11 cellular contexts compared by ENCODE assay signal in the genomic region with DNA sequence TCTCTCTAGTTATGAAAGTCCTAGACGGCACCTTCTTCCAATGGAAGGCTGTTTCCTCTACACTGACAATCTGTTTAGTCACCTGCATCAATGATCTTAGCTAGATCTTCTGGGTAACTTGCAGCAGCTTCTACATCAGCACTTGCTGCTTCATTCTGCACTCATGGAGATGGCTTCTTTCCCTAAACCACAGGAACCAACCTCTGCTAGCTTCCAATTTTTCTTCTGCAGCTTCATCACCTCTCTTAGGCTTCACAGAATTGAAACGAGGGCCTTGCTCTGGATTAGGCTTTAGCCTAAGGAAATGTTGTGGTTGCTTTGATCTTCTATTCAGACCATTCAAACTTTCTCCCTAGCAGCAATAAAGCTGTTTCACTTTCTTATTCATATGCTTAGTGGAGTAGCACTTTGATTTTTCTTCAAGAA. TPM values are rescaled to one million over a fixed set of nuclear protein-coding genes. Genes with fewer than 3 reads are reported as not detected.
DNase-seq lines count a peak whose midpoint lies in the region; ATAC-seq and TF ChIP-seq lines count a peak whose summit lies in the region.
"Had no signal": no experiment of that assay in that cellular context is flagged by ENCODE, and none has a peak within 500 bp of the region (broad histone marks: within the 10 kb centered on the region; RNA-seq: fewer than 3 reads in every experiment).

No MANE protein-coding gene starts in this region.

- H3K36me3 Mint-ChIP-seq in chondrocyte (ENCODE audit: low read depth) = peaks cover 30% of the 10 kb centered on the region

- no peak overlapping the region for H3K4me3 ChIP-seq in fibroblast of mammary gland (ENCODE audit: control insufficient read depth, low read depth, low read length)
- H3K4me3 ChIP-seq: tibial nerve had no signal

- H3K9me3 Mint-ChIP-seq in chondrocyte (ENCODE audit: low read depth) = no peaks in the 10 kb centered on the region
- H3K9me3 Mint-ChIP-seq: neural crest cell had no signal

- no peaks in the 10 kb centered on the region for H3K27me3 Mint-ChIP-seq in chondrocyte (ENCODE audit: low read depth)

- no peak overlapping the region for H3K4me3 Mint-ChIP-seq in chondrocyte (ENCODE audit: unreplicated experiment)
- H3K4me3 Mint-ChIP-seq: neural crest cell had no signal

- no peaks in the 10 kb centered on the region for H3K4me1 Mint-ChIP-seq in chondrocyte (ENCODE audit: low read depth)
- H3K4me1 Mint-ChIP-seq: neural crest cell had no signal

- H3K27ac Mint-ChIP-seq in chondrocyte (ENCODE audit: unreplicated experiment) = no peak overlapping the region

- ATAC-seq in GM19467 (IDR thresholded peaks at IDR 0.05; ENCODE audit: unreplicated experiment) (peak; percentile 66), HG03571 (IDR thresholded peaks at IDR 0.05; ENCODE audit: unreplicated experiment) (peak; percentile 47)

- DNase-seq in ELF-1 (ENCODE audit: low read depth, low spot score) = peak; percentile 46
- peak; percentile 16 for DNase-seq in fibroblast of mammary gland (ENCODE audit: low read depth)
- no peak for DNase-seq in pons (ENCODE audit: low spot score)
- DNase-seq in chondrocyte (ENCODE audit: low spot score) = no peak
- no peak for DNase-seq in GM19238 (ENCODE audit: insufficient read length, low spot score)
- no peak for DNase-seq in NCI-H774 (lab: John Stamatoyannopoulos, UW)
- DNase-seq: effector CD4-positive, alpha-beta T cell had no signal

- TF ChIP-seq CTCF in fibroblast of mammary gland (conservative IDR thresholded peaks at IDR 0.05; ENCODE audit: control insufficient read depth, insufficient read depth, low read depth, low read length) (no peak), chondrocyte (IDR thresholded peaks at IDR 0.05) (no peak)

RNA-seq across cellular contexts. Expression of gene NAMPT, which starts 24.6 kb away (rescaled TPM):
- 24.2 to 30.4 TPM (median 27.5 TPM) in 3 replicates for total RNA-seq in chondrocyte

Comparison
In these comparisons a context has a peak if more than half of its experiments do, and no peak if none do; other contexts are left out.
1. DNase-seq: peak in ELF-1 (single experiment) and fibroblast of mammary gland (single experiment); none in pons (single experiment), chondrocyte (single experiment), GM19238 (single experiment) and NCI-H774 (single experiment).